ENCODE assay signal across 1 cellular context in the genomic region with DNA sequence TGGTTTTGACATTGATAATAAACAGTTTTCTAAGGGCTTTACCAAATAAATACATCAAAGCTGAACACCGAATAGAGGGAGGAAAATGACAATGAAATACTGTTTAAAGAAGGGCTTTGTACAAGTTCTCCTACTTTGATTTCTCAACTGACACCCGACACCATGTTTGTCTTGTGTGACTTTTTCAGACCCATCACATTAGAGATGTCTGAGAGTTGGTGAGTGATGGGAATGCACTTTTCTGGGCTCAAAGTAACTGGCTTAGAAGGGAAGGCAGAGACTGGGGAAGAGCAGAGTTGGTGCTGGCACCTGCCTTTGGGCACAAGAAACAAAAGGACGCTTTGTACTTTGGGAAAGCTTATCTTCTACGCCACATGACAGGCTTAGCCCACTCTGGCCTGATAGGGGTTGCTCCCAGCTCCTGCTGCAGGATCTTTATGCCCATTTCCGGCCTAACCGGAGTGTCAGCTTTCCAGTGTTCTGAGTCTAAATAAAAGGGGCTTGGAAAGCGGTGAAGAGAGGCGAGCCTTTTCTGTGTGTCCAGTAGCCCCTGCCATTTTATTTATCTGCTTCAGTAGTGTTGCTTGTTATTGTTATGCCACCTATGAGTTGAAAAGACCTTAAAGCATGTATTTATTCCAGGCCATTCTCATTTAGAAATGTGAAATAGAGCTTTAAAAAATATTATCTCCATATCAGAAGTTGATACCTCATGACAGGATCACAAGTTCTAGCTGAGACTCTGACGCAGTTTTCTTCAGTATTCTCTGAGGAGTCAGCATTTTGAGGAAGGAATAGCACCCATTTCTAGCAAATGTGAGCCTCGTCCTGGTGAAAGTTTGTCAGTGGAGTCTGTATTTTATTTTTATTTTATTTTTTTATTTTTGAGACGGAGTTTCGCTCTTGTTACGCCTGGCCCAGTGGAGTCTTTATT.
TF ChIP-seq lines count a peak whose summit lies in the region.

No MANE protein-coding gene starts in this region.

TF ChIP-seq in IMR-90, 13 proteins besides CTCF, POLR2A, EP300 and RAD21 (continued from another document):
- TF ChIP-seq RFX5 (IDR thresholded peaks at IDR 0.05; ENCODE audit: low read depth, low read length) (no peak), BHLHE40 (IDR thresholded peaks at IDR 0.05; ENCODE audit: low read depth, low read length) (no peak), MAZ (IDR thresholded peaks at IDR 0.05; ENCODE audit: borderline replicate concordance, low read depth, low read length) (no peak), CEBPB (IDR thresholded peaks at IDR 0.05; ENCODE audit: low read depth, low read length) (no peak), FOS (IDR thresholded peaks at IDR 0.05; ENCODE audit: low read depth, low read length) (no peak)
- TF ChIP-seq, protein P1, sequence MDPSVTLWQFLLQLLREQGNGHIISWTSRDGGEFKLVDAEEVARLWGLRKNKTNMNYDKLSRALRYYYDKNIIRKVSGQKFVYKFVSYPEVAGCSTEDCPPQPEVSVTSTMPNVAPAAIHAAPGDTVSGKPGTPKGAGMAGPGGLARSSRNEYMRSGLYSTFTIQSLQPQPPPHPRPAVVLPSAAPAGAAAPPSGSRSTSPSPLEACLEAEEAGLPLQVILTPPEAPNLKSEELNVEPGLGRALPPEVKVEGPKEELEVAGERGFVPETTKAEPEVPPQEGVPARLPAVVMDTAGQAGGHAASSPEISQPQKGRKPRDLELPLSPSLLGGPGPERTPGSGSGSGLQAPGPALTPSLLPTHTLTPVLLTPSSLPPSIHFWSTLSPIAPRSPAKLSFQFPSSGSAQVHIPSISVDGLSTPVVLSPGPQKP (IDR thresholded peaks at IDR 0.05; ENCODE audit: borderline replicate concordance, low read depth, low read length), result no peak
